ENCODE assay signal across 8 cellular contexts in the genomic region with DNA sequence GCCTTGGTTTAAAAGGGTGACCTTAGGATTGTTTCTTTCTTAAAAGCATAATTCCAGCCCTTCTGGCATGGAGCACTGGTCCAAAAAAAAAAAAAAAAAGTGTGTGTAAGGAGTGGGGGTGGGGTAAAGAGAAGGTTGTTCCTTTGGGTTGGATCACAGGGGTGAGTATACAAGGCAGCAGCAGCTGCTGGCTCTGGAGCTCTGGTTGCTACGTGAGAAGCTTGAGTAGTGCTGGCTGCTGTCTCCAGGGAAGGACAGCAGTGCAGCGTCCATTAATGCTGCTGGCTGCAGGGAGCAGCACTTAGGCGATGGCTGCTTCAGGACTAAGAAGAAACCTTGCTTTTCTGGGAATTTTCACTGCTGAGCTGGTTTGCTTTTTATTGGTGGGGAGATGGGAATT. TPM values are rescaled to one million over a fixed set of nuclear protein-coding genes. Genes with fewer than 3 reads are reported as not detected.
DNase-seq lines count a peak whose midpoint lies in the region; ATAC-seq and TF ChIP-seq lines count a peak whose summit lies in the region.

No MANE protein-coding gene starts in this region.

- peak; percentile 93 for DNase-seq in HFFc6
- peak; percentile 85 for DNase-seq in NCI-H82 treated with DMSO at 0.1 percent for 48 hours (lab: John Stamatoyannopoulos, UW; ENCODE audit: unreplicated experiment)
- DNase-seq in astrocyte of the cerebellum (ENCODE audit: low read depth): peak; percentile 85
- DNase-seq in hepatic stellate cell (ENCODE audit: low spot score): peak; percentile 76
- peak; percentile 88 for DNase-seq in posterior vena cava (ENCODE audit: low spot score)
- DNase-seq in OCI-M2 (lab: John Stamatoyannopoulos, UW; ENCODE audit: unreplicated experiment): no peak

- H3K4me1 Mint-ChIP-seq in HFFc6 (ENCODE audit: low read depth): peaks cover 67% of the 10 kb centered on the region

- peaks cover 33% of the 10 kb centered on the region for H3K36me3 Mint-ChIP-seq in HFFc6 (ENCODE audit: low read depth)

- in situ Hi-C loops in astrocyte of the cerebellum (cut with HindIII; ENCODE audit: low sequenced_read_pairs): no loop called here

- peaks cover 12% of the 10 kb centered on the region for H3K27me3 Mint-ChIP-seq in HFFc6 (ENCODE audit: insufficient read depth)

- peak overlapping the region; percentile 45 for H3K27ac ChIP-seq in C4-2B

- peak overlapping the region; percentile 66 for H3K4me3 ChIP-seq in astrocyte of the cerebellum (ENCODE audit: low read depth, low read length)

- no peaks in the 10 kb centered on the region for H3K9me3 Mint-ChIP-seq in HFFc6

- H3K4me3 Mint-ChIP-seq in HFFc6: peak overlapping the region; percentile 99

- ATAC-seq in GM18519 (IDR thresholded peaks at IDR 0.05; ENCODE audit: low FRiP score, unreplicated experiment): no peak

- intact Hi-C loops in posterior vena cava (cut with DNase I): no loop called here

- H3K27ac Mint-ChIP-seq in HFFc6: peak overlapping the region; percentile 99

- TF ChIP-seq CTCF in C4-2B (conservative IDR thresholded peaks at IDR 0.05): no peak
- TF ChIP-seq CTCF in HFFc6 (IDR thresholded peaks at IDR 0.05): peak; percentile 38
- TF ChIP-seq CTCF in astrocyte of the cerebellum (IDR thresholded peaks at IDR 0.05; ENCODE audit: low read depth, low read length, missing control alignments): no peak

RNA-seq across cellular contexts. Expression of gene SETD5, which starts 2.3 kb away (rescaled TPM):
- 10 to 100 TPM; 62.0 to 74.6 (median 67.4) TPM for total RNA-seq in HFFc6 (2021; fragmentation: NEBNext Ultra II Directional; extraction: Animal tissue kit (Norgen Biotek cat#: 25700))
- total RNA-seq in posterior vena cava: 100 to 1,000 TPM in 1 of 2 donors, 10 to 100 TPM in 1; 95.7 to 101 TPM

RNA-seq across cellular contexts. Expression of gene THUMPD3, which starts 36.9 kb away (rescaled TPM):
- 10 to 100 TPM; 46.3 to 59.2 (median 51.9) TPM for total RNA-seq in HFFc6 (2021; fragmentation: NEBNext Ultra II Directional; extraction: Animal tissue kit (Norgen Biotek cat#: 25700))
- 10 to 100 TPM; 28.3 to 39.9 TPM for total RNA-seq in posterior vena cava
